ENCODE assay signal across 16 cellular contexts in genomic region chr12:131864469-131864868, GRCh38. TPM values are rescaled to one million over a fixed set of nuclear protein-coding genes. Genes with fewer than 3 reads are reported as not detected.
DNase-seq lines count a peak whose midpoint lies in the region; ATAC-seq and TF ChIP-seq lines count a peak whose summit lies in the region.
"Had no signal": no experiment of that assay in that cellular context is flagged by ENCODE, and none has a peak within 500 bp of the region (broad histone marks: within the 10 kb centered on the region; RNA-seq: fewer than 3 reads in every experiment).

No MANE protein-coding gene starts in this region.

- no peaks in the 10 kb centered on the region for H3K27me3 Mint-ChIP-seq in type B pancreatic cell
- no peaks in the 10 kb centered on the region for H3K27me3 Mint-ChIP-seq in activated CD8-positive, alpha-beta memory T cell treated with anti-CD3 and anti-CD28 coated beads, Interleukin-2, amount 10 ng/mL, durations not matched to agents 7 days and 5 days
- no peaks in the 10 kb centered on the region for H3K27me3 Mint-ChIP-seq in activated naive CD8-positive, alpha-beta T cell treated with anti-CD3 and anti-CD28 coated beads for 36 hours

- peaks cover 22% of the 10 kb centered on the region for H3K4me1 Mint-ChIP-seq in type B pancreatic cell (ENCODE audit: unreplicated experiment)
- peaks cover 9% of the 10 kb centered on the region for H3K4me1 Mint-ChIP-seq in activated CD8-positive, alpha-beta memory T cell treated with anti-CD3 and anti-CD28 coated beads, Interleukin-2, amount 10 ng/mL, durations not matched to agents 7 days and 5 days
- H3K4me1 Mint-ChIP-seq in activated naive CD8-positive, alpha-beta T cell treated with anti-CD3 and anti-CD28 coated beads for 36 hours = no peaks in the 10 kb centered on the region

- no peaks in the 10 kb centered on the region for H3K27me3 ChIP-seq in H7 (ENCODE audit: control insufficient read depth, insufficient read depth, low read length)
- H3K27me3 ChIP-seq in PC-9 (ENCODE audit: insufficient read depth, low read depth) = no peaks in the 10 kb centered on the region
- H3K27me3 ChIP-seq in hepatocyte = no peaks in the 10 kb centered on the region
- H3K27me3 ChIP-seq in esophagus muscularis mucosa = peaks cover 0 to 5% (median 0%) of the 10 kb centered on the region in 4 donors

- H3K36me3 ChIP-seq in H7 (replicated peaks; ENCODE audit: control insufficient read depth, insufficient read depth, low read length) = no peaks in the 10 kb centered on the region
- no peaks in the 10 kb centered on the region for H3K36me3 ChIP-seq in PC-9 (ENCODE audit: low read depth)
- H3K36me3 ChIP-seq in hepatocyte (replicated peaks; ENCODE audit: insufficient read depth, low read depth) = no peaks in the 10 kb centered on the region
- H3K36me3 ChIP-seq in esophagus muscularis mucosa = no peaks in the 10 kb centered on the region

- H3K4me2 ChIP-seq in PC-9 = peak overlapping the region; percentile 36; the same call in 1 of the 2 replicates
- H3K4me2 ChIP-seq in hepatocyte = no peak overlapping the region

- POLR2A ChIA-PET in PC-9 (lab: Charles Lee; ENCODE audit: unreplicated experiment) = interaction anchor here (0.6 kb wide), 1 partner anchor 19 kb away, joined by 4 read pairs; no protein-coding TSS in a partner anchor

- intact Hi-C loops in PC-9 (cut with micrococcal nuclease; ENCODE audit: unreplicated experiment) (no loop called here), esophagus muscularis mucosa (cut with DNase I) (no loop called here)

- H3K36me3 Mint-ChIP-seq in type B pancreatic cell = no peaks in the 10 kb centered on the region
- H3K36me3 Mint-ChIP-seq in activated CD8-positive, alpha-beta memory T cell treated with anti-CD3 and anti-CD28 coated beads, Interleukin-2, amount 10 ng/mL, durations not matched to agents 7 days and 5 days = no peaks in the 10 kb centered on the region
- H3K36me3 Mint-ChIP-seq in activated naive CD8-positive, alpha-beta T cell treated with anti-CD3 and anti-CD28 coated beads for 36 hours = no peaks in the 10 kb centered on the region
- H3K36me3 Mint-ChIP-seq: CD14-positive monocyte; CD8-positive, alpha-beta T cell had no signal

- H3K9me3 ChIP-seq in PC-9 (ENCODE audit: insufficient read depth, low read depth) (no peaks in the 10 kb centered on the region), hepatocyte (ENCODE audit: low read depth) (no peaks in the 10 kb centered on the region), esophagus muscularis mucosa (no peaks in the 10 kb centered on the region)

- H3K27ac Mint-ChIP-seq in type B pancreatic cell = peak overlapping the region; percentile 90
- H3K27ac Mint-ChIP-seq in activated CD8-positive, alpha-beta memory T cell treated with anti-CD3 and anti-CD28 coated beads, Interleukin-2, amount 10 ng/mL, durations not matched to agents 7 days and 5 days = no peak overlapping the region
- H3K27ac Mint-ChIP-seq in activated naive CD8-positive, alpha-beta T cell treated with anti-CD3 and anti-CD28 coated beads for 36 hours = no peak overlapping the region
- H3K27ac Mint-ChIP-seq: CD14-positive monocyte; CD8-positive, alpha-beta T cell; H9; HFFc6 had no signal

- H3K4me1 ChIP-seq in PC-9 (replicated peaks; ENCODE audit: insufficient read depth) (peaks cover 65% of the 10 kb centered on the region), hepatocyte (ENCODE audit: insufficient read depth) (peaks cover 19% of the 10 kb centered on the region), esophagus muscularis mucosa (peaks cover 0 to 7% (median 0%) of the 10 kb centered on the region in 4 donors)

- no peak for TF ChIP-seq POLR2A in esophagus muscularis mucosa (IDR thresholded peaks at IDR 0.05; ENCODE audit: low read depth)

- no peak for ATAC-seq in activated CD8-positive, alpha-beta memory T cell treated with anti-CD3 and anti-CD28 coated beads, Interleukin-2, amount 10 ng/mL, durations not matched to agents 7 days and 5 days
- ATAC-seq: CD8-positive, alpha-beta T cell; HepG2 had no signal

- no peak for TF ChIP-seq EP300 in esophagus muscularis mucosa (IDR thresholded peaks at IDR 0.05)

- H3K79me2 ChIP-seq in PC-9 (ENCODE audit: low read depth) (no peaks in the 10 kb centered on the region), hepatocyte (no peaks in the 10 kb centered on the region)

- CTCF ChIA-PET in PC-9 (lab: Charles Lee) = no interaction called here
- CTCF ChIA-PET in activated CD8-positive, alpha-beta memory T cell treated with anti-CD3 and anti-CD28 coated beads, Interleukin-2, amount 10 ng/mL, durations not matched to agents 7 days and 5 days (lab: Charles Lee) = no interaction called here

- no peaks in the 10 kb centered on the region for H3K9me3 Mint-ChIP-seq in type B pancreatic cell
- no peaks in the 10 kb centered on the region for H3K9me3 Mint-ChIP-seq in activated CD8-positive, alpha-beta memory T cell treated with anti-CD3 and anti-CD28 coated beads, Interleukin-2, amount 10 ng/mL, durations not matched to agents 7 days and 5 days (ENCODE audit: low read depth)
- no peaks in the 10 kb centered on the region for H3K9me3 Mint-ChIP-seq in activated naive CD8-positive, alpha-beta T cell treated with anti-CD3 and anti-CD28 coated beads for 36 hours
- H3K9me3 Mint-ChIP-seq: CD8-positive, alpha-beta T cell; H9; HFFc6 had no signal

- H3K9me2 ChIP-seq in PC-9 (ENCODE audit: insufficient read depth) (no peaks in the 10 kb centered on the region), hepatocyte (replicated peaks; ENCODE audit: insufficient read depth) (no peaks in the 10 kb centered on the region)

- H2AFZ ChIP-seq in PC-9 (no peak overlapping the region), hepatocyte (no peak overlapping the region)
- H2AFZ ChIP-seq: GM23248 had no signal

- no TSS peak for BruUV-seq in PC-9 (replicated peaks; lab: Mats Ljungman, UMichigan)

- DNase-seq in H7 (peak; percentile 20), PC-9 (no peak), hepatocyte (ENCODE audit: low spot score) (no peak), type B pancreatic cell (ENCODE audit: extremely low spot score, unreplicated experiment) (no peak), esophagus muscularis mucosa (ENCODE audit: extremely low spot score) (no peak)
- DNase-seq in activated CD8-positive, alpha-beta memory T cell treated with anti-CD3 and anti-CD28 coated beads, Interleukin-2, amount 10 ng/mL, durations not matched to agents 7 days and 5 days = no peak
- no peak for DNase-seq in activated naive CD8-positive, alpha-beta T cell treated with anti-CD3 and anti-CD28 coated beads for 36 hours
- DNase-seq: CD8-positive, alpha-beta T cell; COR-L47; DND-41; GDM1; HFFc6 had no signal

- H4K20me1 ChIP-seq in PC-9 (ENCODE audit: insufficient read depth) (no peaks in the 10 kb centered on the region), hepatocyte (ENCODE audit: insufficient read depth, poor library complexity, severe bottlenecking) (no peaks in the 10 kb centered on the region)

- peaks cover 56% of the 10 kb centered on the region for H3F3A ChIP-seq in PC-9 (ENCODE audit: insufficient read depth, low read depth)

- 82% methylated on average over 8 of the region's 8 CpGs for WGBS in hepatocyte (ENCODE audit: low lambda C conversion rate, missing lambda C conversion rate)
- 96% methylated on average over 8 of the region's 8 CpGs for WGBS in esophagus muscularis mucosa

- H3K27ac ChIP-seq in PC-9 (no peak overlapping the region), hepatocyte (peak overlapping the region; percentile 16), esophagus muscularis mucosa (replicated peaks in 1 of 4) (no peak overlapping the region)
- H3K27ac ChIP-seq: GM23248 had no signal

- H3K4me3 Mint-ChIP-seq in type B pancreatic cell = no peak overlapping the region
- no peak overlapping the region for H3K4me3 Mint-ChIP-seq in activated CD8-positive, alpha-beta memory T cell treated with anti-CD3 and anti-CD28 coated beads, Interleukin-2, amount 10 ng/mL, durations not matched to agents 7 days and 5 days
- no peak overlapping the region for H3K4me3 Mint-ChIP-seq in activated naive CD8-positive, alpha-beta T cell treated with anti-CD3 and anti-CD28 coated beads for 36 hours
- H3K4me3 Mint-ChIP-seq: CD14-positive monocyte; CD8-positive, alpha-beta T cell; H9; HFFc6 had no signal

- no peak for TF ChIP-seq CTCF in PC-9 (conservative IDR thresholded peaks at IDR 0.05)
- TF ChIP-seq CTCF in hepatocyte (IDR thresholded peaks at IDR 0.05; ENCODE audit: poor library complexity) = no peak
- no peak for TF ChIP-seq CTCF in type B pancreatic cell (conservative IDR thresholded peaks at IDR 0.05)
- no peak for TF ChIP-seq CTCF in esophagus muscularis mucosa (IDR thresholded peaks at IDR 0.05)

- H3K4me3 ChIP-seq in H7 (ENCODE audit: insufficient read depth, low read depth, low read length) = no peak overlapping the region
- H3K4me3 ChIP-seq in PC-9 = no peak overlapping the region
- no peak overlapping the region for H3K4me3 ChIP-seq in hepatocyte
- H3K4me3 ChIP-seq in esophagus muscularis mucosa = no peak overlapping the region
- H3K4me3 ChIP-seq: GM23248 had no signal

RNA-seq across cellular contexts. Expression of gene ULK1, which starts 30.0 kb away (rescaled TPM):
- 15.7 and 18.8 TPM in 2 replicates for total RNA-seq in H7 (2014; rRNA removed; shearing (Covaris generic))
- total RNA-seq in PC-9 (2021) (50.8 and 70.5 TPM in 2 replicates), hepatocyte (9.4 and 9.8 TPM in 2 replicates), type B pancreatic cell (ENCODE audit: low replicate concordance) (80.0 and 99.3 TPM in 2 replicates), esophagus muscularis mucosa (10 to 100 TPM; 18.4 to 37.5 (median 26.9) TPM)
- 11.0 and 14.8 TPM in 2 replicates for polyA plus RNA-seq in hepatocyte
- total RNA-seq in activated CD8-positive, alpha-beta memory T cell treated with anti-CD3 and anti-CD28 coated beads, Interleukin-2, amount 10 ng/mL, durations not matched to agents 7 days and 5 days = 10 to 100 TPM; 20.2 to 24.4 TPM
- total RNA-seq in activated naive CD8-positive, alpha-beta T cell treated with anti-CD3 and anti-CD28 coated beads for 36 hours = 10 to 100 TPM; 11.4 to 12.5 TPM

RNA-seq across cellular contexts. Expression of gene MMP17, which starts 36.3 kb away (rescaled TPM):
- 36.1 and 75.7 TPM in 2 replicates for total RNA-seq in H7 (2014; rRNA removed; shearing (Covaris generic))
- total RNA-seq in PC-9 (2021) (3.3 and 5.4 TPM in 2 replicates), hepatocyte (0.40 and 0.44 TPM in 2 replicates), type B pancreatic cell (ENCODE audit: low replicate concordance) (14.1 and 26.8 TPM in 2 replicates), esophagus muscularis mucosa (1 to 10 TPM; 2.5 to 5.8 (median 5.1) TPM)
- 0.42 and 0.78 TPM in 2 replicates for polyA plus RNA-seq in hepatocyte
- total RNA-seq in activated CD8-positive, alpha-beta memory T cell treated with anti-CD3 and anti-CD28 coated beads, Interleukin-2, amount 10 ng/mL, durations not matched to agents 7 days and 5 days = not detected
- total RNA-seq in activated naive CD8-positive, alpha-beta T cell treated with anti-CD3 and anti-CD28 coated beads for 36 hours = under 1 TPM in 1 of 2 experiments, not detected in 1; 0.32 TPM
